Comparison of ENCODE assay signal across 1 cellular context in genomic region chr15:52528465-52529288, GRCh38.
TF ChIP-seq lines count a peak whose summit lies in the region.

MYO5A (minus strand) TSS chr15:52528880; CDS start chr15:52528806, 74 bp downstream.

TF ChIP-seq in IMR-90, 13 proteins besides CTCF, POLR2A, EP300 and RAD21 (continued from another document):
- TF ChIP-seq CEBPB (IDR thresholded peaks at IDR 0.05; ENCODE audit: low read depth, low read length) (no peak), MAFK (IDR thresholded peaks at IDR 0.05; ENCODE audit: low read depth, low read length) (no peak), MXI1 (IDR thresholded peaks at IDR 0.05; ENCODE audit: borderline replicate concordance, low read depth, low read length) (peak; percentile 79; the same call in 1 of the 2 replicates), USF2 (IDR thresholded peaks at IDR 0.05; ENCODE audit: low read depth, low read length) (no peak)
TF ChIP-seq in IMR-90: peak in this region for 2.
